In genomic region chr10:13725594-13725993, GRCh38 we compare ENCODE assay signal across 24 cellular contexts.
DNase-seq lines count a peak whose midpoint lies in the region; ATAC-seq, FAIRE-seq and TF ChIP-seq lines count a peak whose summit lies in the region.
"Had no signal": no experiment of that assay in that cellular context is flagged by ENCODE, and none has a peak within 500 bp of the region (broad histone marks: within the 10 kb centered on the region; RNA-seq: fewer than 3 reads in every experiment).

No MANE protein-coding gene starts in this region.

- H3K27ac ChIP-seq in HepG2 (ENCODE audit: extremely low read length, insufficient read depth, low read length) (no peak overlapping the region), right lobe of liver (no peak overlapping the region), mesenchymal stem cell (ENCODE audit: low read length, poor library complexity, severe bottlenecking) (no peak overlapping the region), testis (peak overlapping the region in 1 of 2 donors; percentile 11)
- H3K27ac ChIP-seq: A549; BLaER1 treated with 17β-estradiol and CSF1 and Interleukin-3, amounts not matched to agents 10 nM and 100 nM had no signal

- peaks cover 6% of the 10 kb centered on the region for H3K4me1 Mint-ChIP-seq in endothelial cell (ENCODE audit: unreplicated experiment)
- H3K4me1 Mint-ChIP-seq: CD14-positive monocyte; CD8-positive, alpha-beta memory T cell had no signal

- no peaks in the 10 kb centered on the region for H3K9me3 Mint-ChIP-seq in endothelial cell (ENCODE audit: unreplicated experiment)
- H3K9me3 Mint-ChIP-seq: CD4-positive, alpha-beta T cell; GM23338; H9 had no signal

- no peak overlapping the region for H3K4me3 Mint-ChIP-seq in endothelial cell (ENCODE audit: unreplicated experiment)
- H3K4me3 Mint-ChIP-seq: CD14-positive monocyte; CD4-positive, alpha-beta T cell; CD8-positive, alpha-beta memory T cell; GM23338; H9 had no signal

- intact Hi-C loops in HepG2 (cut with micrococcal nuclease; ENCODE audit: unreplicated experiment) = no loop called here
- intact Hi-C loops in right lobe of liver (cut with DNase I) = no loop called here
- intact Hi-C loops in testis (cut with DNase I; ENCODE audit: low total_unique reads) = no loop called here

- H3K27me3 Mint-ChIP-seq in endothelial cell (ENCODE audit: unreplicated experiment) = peaks cover 1% of the 10 kb centered on the region
- H3K27me3 Mint-ChIP-seq: CD4-positive, alpha-beta T cell had no signal

- H2BK15ac ChIP-seq in mesenchymal stem cell (ENCODE audit: low read depth, poor library complexity, severe bottlenecking) = no peak overlapping the region

- no peak overlapping the region for H3K14ac ChIP-seq in mesenchymal stem cell (ENCODE audit: low read length in 2 of 2)

- no peak for TF ChIP-seq RAD21 in HepG2 (CRISPR knock-in tag; IDR thresholded peaks at IDR 0.05)

- TF ChIP-seq EP300 in HepG2 (IDR thresholded peaks at IDR 0.05; ENCODE audit: low read depth in 2 of 2, low read length in 2 of 2) (no peak; a peak in 1 of 4 replicates), HepG2 (CRISPR knock-in tag; IDR thresholded peaks at IDR 0.05; ENCODE audit: borderline replicate concordance) (no peak)

- no TSS peak for BruUV-seq in HepG2 (replicated peaks; lab: Mats Ljungman, UMichigan)

- H3K9me3 ChIP-seq in HepG2 (ENCODE audit: low read length) (no peaks in the 10 kb centered on the region), right lobe of liver (no peaks in the 10 kb centered on the region), mesenchymal stem cell (ENCODE audit: control insufficient read depth, low read length) (no peaks in the 10 kb centered on the region), testis (no peaks in the 10 kb centered on the region)
- H3K9me3 ChIP-seq: A549, BE2C had no signal

- no peak overlapping the region for H2BK12ac ChIP-seq in mesenchymal stem cell (ENCODE audit: low read length in 2 of 2)

- in situ Hi-C loops in HepG2 (cut with HindIII; ENCODE audit: extremely low pct_ligation_motif_present, low pct_unique_long_range_greater_than_20kb) = no loop called here
- in situ Hi-C loops in G401 (cut with HindIII; ENCODE audit: low sequenced_read_pairs) = no loop called here

- H3K18ac ChIP-seq in mesenchymal stem cell (ENCODE audit: low read depth in 1 of 2, low read length in 2 of 2) = no peak overlapping the region

- H3K4me3 ChIP-seq in HepG2 (replicated peaks in 1 of 3; ENCODE audit: insufficient read depth in 1 of 3, low read depth in 2 of 3, low read length in 3 of 3) (no peak overlapping the region), right lobe of liver (no peak overlapping the region), mesenchymal stem cell (ENCODE audit: insufficient read depth in 1 of 2, low read depth in 1 of 2, low read length in 2 of 2) (no peak overlapping the region), testis (no peak overlapping the region)
- H3K4me3 ChIP-seq: A549; BLaER1 treated with 17β-estradiol and CSF1 and Interleukin-3, amounts not matched to agents 10 nM and 100 nM; GM23338 had no signal

- no peak overlapping the region for H3K23ac ChIP-seq in mesenchymal stem cell (ENCODE audit: low read length in 2 of 2)

- CTCF ChIA-PET in HepG2 (lab: Yijun Ruan, JAX; ENCODE audit: low intra/inter-chr PET ratio, low total read pairs) = no interaction called here

- H3K4me1 ChIP-seq in HepG2 (ENCODE audit: insufficient read depth, low read length) (peaks cover 13% of the 10 kb centered on the region), right lobe of liver (no peaks in the 10 kb centered on the region), mesenchymal stem cell (ENCODE audit: control insufficient read depth, insufficient read depth, low read depth, low read length) (no peaks in the 10 kb centered on the region), testis (peaks cover 10% of the 10 kb centered on the region)
- H3K4me1 ChIP-seq: A549, BE2C had no signal

- H3K4me2 ChIP-seq in HepG2 (ENCODE audit: low read depth, low read length) (no peak overlapping the region), mesenchymal stem cell (ENCODE audit: low read length, poor library complexity, severe bottlenecking) (no peak overlapping the region)
- H3K4me2 ChIP-seq: A549; BLaER1 treated with 17β-estradiol and CSF1 and Interleukin-3, amounts not matched to agents 10 nM and 100 nM; GM23338 had no signal

- no peak overlapping the region for H3K27ac Mint-ChIP-seq in endothelial cell (ENCODE audit: unreplicated experiment)
- H3K27ac Mint-ChIP-seq: CD14-positive monocyte; CD4-positive, alpha-beta T cell; CD8-positive, alpha-beta memory T cell had no signal

- peak overlapping the region; percentile 19 for H2AK5ac ChIP-seq in mesenchymal stem cell (ENCODE audit: low read length, severe bottlenecking)

- DNase-seq in HepG2 (ENCODE audit: low spot score) = peak; percentile 41
- no peak for DNase-seq in right lobe of liver
- DNase-seq in mesenchymal stem cell = no peak
- DNase-seq in testis = peak; percentile 25
- DNase-seq in G401 (ENCODE audit: low spot score) = no peak
- DNase-seq in endothelial cell (ENCODE audit: low spot score) = no peak
- DNase-seq: 8988T; ACHN; AML-193; BE2C; Calu3; CD4-positive, alpha-beta T cell; CD8-positive, alpha-beta memory T cell; DMS79; EL; GF-D8; H9 had no signal

- FAIRE-seq in HepG2 (lab: Jason Lieb, UNC) = no peak
- FAIRE-seq: A549, GM12891, GM18507 had no signal

- POLR2A ChIA-PET in HepG2 (lab: Yijun Ruan, JAX) = no interaction called here

- H3K27me3 ChIP-seq in HepG2 (ENCODE audit: control insufficient read depth in 1 of 2, insufficient read depth in 2 of 2, low read length in 2 of 2) = peaks cover 0 to 3% of the 10 kb centered on the region in 2 experiments; a peak in 2 of 5 replicates
- H3K27me3 ChIP-seq in right lobe of liver = no peaks in the 10 kb centered on the region
- H3K27me3 ChIP-seq in mesenchymal stem cell (ENCODE audit: control insufficient read depth in 1 of 2, insufficient read depth in 1 of 2, low read length in 2 of 2) = no peaks in the 10 kb centered on the region
- no peaks in the 10 kb centered on the region for H3K27me3 ChIP-seq in testis
- H3K27me3 ChIP-seq: BE2C; BLaER1 treated with 17β-estradiol and CSF1 and Interleukin-3, amounts not matched to agents 10 nM and 100 nM had no signal

- 0% methylated on average over 4 of the region's 4 CpGs for WGBS in HepG2 (ENCODE audit: low lambda C conversion rate)
- 64% methylated on average over 4 of the region's 4 CpGs for WGBS in right lobe of liver (ENCODE audit: insufficient coverage, low coverage, low lambda C conversion rate, missing lambda C conversion rate)
- WGBS in mesenchymal stem cell = 100% methylated on average over 1 of the region's 4 CpGs
- 65 to 83% methylated on average over 4 of the region's 4 CpGs for WGBS in testis, 2 donors

- peak; percentile 24; the same call in 2 of the 3 replicates for ATAC-seq in HepG2
- ATAC-seq in right lobe of liver = no peak
- ATAC-seq: A549, GM23338, HCT116 had no signal

- no peaks in the 10 kb centered on the region for H3K36me3 ChIP-seq in HepG2 (replicated peaks in 1 of 2; ENCODE audit: control insufficient read depth in 1 of 2, insufficient read depth in 2 of 2, low read length in 2 of 2)
- H3K36me3 ChIP-seq in right lobe of liver = no peaks in the 10 kb centered on the region
- H3K36me3 ChIP-seq in mesenchymal stem cell (ENCODE audit: control insufficient read depth in 1 of 2, insufficient read depth in 2 of 2, low read depth in 1 of 2, low read length in 2 of 2) = peaks cover 5 to 11% of the 10 kb centered on the region in 2 experiments
- no peaks in the 10 kb centered on the region for H3K36me3 ChIP-seq in testis (ENCODE audit: low read depth, missing control alignments)
- H3K36me3 ChIP-seq: BE2C; BLaER1 treated with 17β-estradiol and CSF1 and Interleukin-3, amounts not matched to agents 10 nM and 100 nM had no signal

- H2BK5ac ChIP-seq in mesenchymal stem cell (ENCODE audit: low read depth, low read length, poor library complexity, severe bottlenecking) = peak overlapping the region; percentile 14

- no peak overlapping the region for H4K91ac ChIP-seq in mesenchymal stem cell (ENCODE audit: low read length)

- no peaks in the 10 kb centered on the region for H3K79me1 ChIP-seq in mesenchymal stem cell (replicated peaks; ENCODE audit: low read length, poor library complexity, severe bottlenecking)

- TF ChIP-seq POLR2A in HepG2 (IDR thresholded peaks at IDR 0.05; ENCODE audit: insufficient read depth in 1 of 2, low read depth in 2 of 2, low read length in 2 of 2) (no peak), right lobe of liver (IDR thresholded peaks at IDR 0.05) (no peak), testis (IDR thresholded peaks at IDR 0.05) (no peak)

- TF ChIP-seq CTCF in HepG2 (CRISPR knock-in tag; IDR thresholded peaks at IDR 0.05) (no peak), right lobe of liver (IDR thresholded peaks at IDR 0.05) (no peak), testis (IDR thresholded peaks at IDR 0.05) (no peak), endothelial cell (IDR thresholded peaks at IDR 0.05; ENCODE audit: unreplicated experiment) (no peak)

- H2AFZ ChIP-seq in HepG2 (ENCODE audit: low read length) (no peak overlapping the region), mesenchymal stem cell (ENCODE audit: low read depth, low read length) (no peak overlapping the region)
- H2AFZ ChIP-seq: GM23338 had no signal

- no peak overlapping the region for H2BK120ac ChIP-seq in mesenchymal stem cell (ENCODE audit: low read depth, low read length)

- H4K8ac ChIP-seq in mesenchymal stem cell (ENCODE audit: low read length) = no peak overlapping the region

- no peak overlapping the region for H3K4ac ChIP-seq in mesenchymal stem cell (ENCODE audit: low read depth in 1 of 2, low read length in 2 of 2)

- H3K79me2 ChIP-seq in HepG2 (ENCODE audit: insufficient read depth, low read length) = no peaks in the 10 kb centered on the region

- H3K36me3 Mint-ChIP-seq in endothelial cell (ENCODE audit: low read depth, unreplicated experiment) = peaks cover 33% of the 10 kb centered on the region
- H3K36me3 Mint-ChIP-seq: CD14-positive monocyte had no signal

- H3K9ac ChIP-seq in HepG2 (ENCODE audit: insufficient read depth, low read depth, low read length) = no peak overlapping the region
- H3K9ac ChIP-seq in mesenchymal stem cell (ENCODE audit: low read length) = no peak overlapping the region
- H3K9ac ChIP-seq: BLaER1 treated with 17β-estradiol and CSF1 and Interleukin-3, amounts not matched to agents 10 nM and 100 nM had no signal

- no peaks in the 10 kb centered on the region for H4K20me1 ChIP-seq in HepG2 (ENCODE audit: insufficient read depth, low read length)
- H4K20me1 ChIP-seq: BLaER1 treated with 17β-estradiol and CSF1 and Interleukin-3, amounts not matched to agents 10 nM and 100 nM had no signal

TF ChIP-seq in HepG2, 621 proteins besides CTCF, POLR2A, EP300 and RAD21 (continues in another document):
- TF ChIP-seq SOX6 (IDR thresholded peaks at IDR 0.05) = no peak
- peak; percentile 50 for TF ChIP-seq SOX6 (CRISPR knock-in tag; IDR thresholded peaks at IDR 0.05)
- peak; percentile 84 for TF ChIP-seq BCL6 (CRISPR knock-in tag; IDR thresholded peaks at IDR 0.05)

Comparison
In these comparisons a context has a peak if more than half of its experiments do, and no peak if none do; other contexts are left out.
1. DNase-seq: peak in HepG2 (single experiment) and testis (single experiment); none in right lobe of liver (0 of 3), mesenchymal stem cell (single experiment), G401 (single experiment) and endothelial cell (single experiment).